ENCODE assay signal across 10 cellular contexts in the genomic region with DNA sequence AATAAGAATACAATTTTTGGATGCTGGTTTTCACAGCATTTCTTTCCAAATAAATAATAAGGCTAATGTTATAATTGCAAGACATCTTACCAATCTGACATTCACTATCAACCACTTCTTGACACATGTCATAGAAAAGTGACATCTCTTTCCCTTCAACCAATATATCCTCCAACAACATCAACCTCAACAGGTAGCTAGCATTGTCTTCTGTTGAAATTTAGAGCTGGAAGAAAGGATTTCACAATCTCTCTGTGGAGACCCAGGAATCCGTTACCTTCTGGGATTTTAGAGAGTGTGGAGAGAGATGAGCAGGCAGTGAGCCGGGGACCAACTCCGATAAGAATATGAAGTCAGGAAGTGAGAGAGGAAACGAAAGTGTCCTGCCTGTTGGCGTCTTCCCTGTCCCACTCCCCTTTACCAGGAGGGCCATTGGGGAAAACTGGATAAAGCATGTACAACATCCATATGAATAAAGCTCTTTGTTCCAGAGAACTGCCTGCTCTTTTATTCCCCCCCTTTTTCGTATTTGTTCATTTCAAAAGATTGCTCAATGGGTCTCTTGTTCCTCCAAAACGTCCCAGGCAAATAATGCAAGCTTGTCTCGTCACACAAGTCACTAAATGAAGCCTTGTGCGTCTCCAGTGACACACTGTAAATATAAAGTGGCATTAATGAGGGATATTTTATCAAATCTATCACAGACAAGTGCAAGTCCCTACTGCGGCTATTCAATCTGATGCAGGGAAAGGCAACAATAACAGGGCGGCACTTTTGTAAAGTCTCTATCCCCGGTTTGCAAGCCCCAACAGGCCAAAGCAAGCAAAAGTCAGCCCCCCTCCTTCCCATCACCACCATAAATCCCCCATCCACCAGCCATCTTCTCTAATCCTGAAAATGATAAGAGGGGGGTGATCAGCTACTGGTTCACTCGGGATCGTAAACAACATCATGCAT. TPM values are rescaled to one million over a fixed set of nuclear protein-coding genes. Genes with fewer than 3 reads are reported as not detected.
DNase-seq lines count a peak whose midpoint lies in the region; ATAC-seq, FAIRE-seq and TF ChIP-seq lines count a peak whose summit lies in the region.
"Had no signal": no experiment of that assay in that cellular context is flagged by ENCODE, and none has a peak within 500 bp of the region (broad histone marks: within the 10 kb centered on the region; RNA-seq: fewer than 3 reads in every experiment).

No MANE protein-coding gene starts in this region.

- H3K4me1 ChIP-seq in neuron (ENCODE audit: insufficient read depth, low read length): peaks cover 32% of the 10 kb centered on the region
- H3K4me1 ChIP-seq in ascending aorta: peaks cover 10 to 18% of the 10 kb centered on the region in 2 donors

- H3K9me3 ChIP-seq in neuron (ENCODE audit: low read length) (no peaks in the 10 kb centered on the region), ascending aorta (no peaks in the 10 kb centered on the region)

- H3K27me3 ChIP-seq in neuron (ENCODE audit: insufficient read depth, low read length): no peaks in the 10 kb centered on the region
- no peaks in the 10 kb centered on the region for H3K27me3 ChIP-seq in ascending aorta

- H3K27ac ChIP-seq in cingulate gyrus (ENCODE audit: low read depth, low read length): peak overlapping the region; percentile 82
- H3K27ac ChIP-seq in ascending aorta: no peak overlapping the region

- ATAC-seq in GM18861 (IDR thresholded peaks at IDR 0.05; ENCODE audit: unreplicated experiment): no peak

- intact Hi-C loops in ascending aorta (cut with DNase I): loop anchor here (5.0 to 10.0 kb wide), 4 partner anchors 121 to 1729 kb away; a partner anchor contains a TSS

- H3K4me3 ChIP-seq in neuron (ENCODE audit: low read length): peak overlapping the region; percentile 95
- H3K4me3 ChIP-seq in ascending aorta: no peak overlapping the region

- H3K36me3 ChIP-seq in neuron (ENCODE audit: insufficient read depth, low read length) (no peaks in the 10 kb centered on the region), ascending aorta (no peaks in the 10 kb centered on the region)

- FAIRE-seq in GM12892 (lab: Jason Lieb, UNC): peak; percentile 24

- no peak for TF ChIP-seq CTCF in ascending aorta (IDR thresholded peaks at IDR 0.05)

- no peak for TF ChIP-seq POLR2A in GM12892 (IDR thresholded peaks at IDR 0.05; ENCODE audit: low read depth, low read length)

- peak overlapping the region; percentile 68 for H2AFZ ChIP-seq in neuron (ENCODE audit: low read depth, low read length)

- DNase-seq in GM12892 (ENCODE audit: insufficient read length) (no peak), NCI-H345 (lab: John Stamatoyannopoulos, UW) (peak; percentile 82), GDM1 (lab: John Stamatoyannopoulos, UW) (no peak), T-helper 1 cell (no peak), ascending aorta (ENCODE audit: low spot score in 2 of 2) (no peak)
- DNase-seq: activated CD4-positive, alpha-beta T cell treated with anti-CD3 and anti-CD28 coated beads, Interleukin-2, amount 50 U/mL, for 48 hours; aorta had no signal

RNA-seq across cellular contexts. Expression of a gene that starts 3.4 kb away (rescaled TPM):
- 13.6 TPM for polyA plus RNA-seq in GM12892 (2012; ENCODE audit: missing spikeins)
- 2.4 TPM for total RNA-seq in ascending aorta
